ENCODE assay signal across 21 cellular contexts in the genomic region with DNA sequence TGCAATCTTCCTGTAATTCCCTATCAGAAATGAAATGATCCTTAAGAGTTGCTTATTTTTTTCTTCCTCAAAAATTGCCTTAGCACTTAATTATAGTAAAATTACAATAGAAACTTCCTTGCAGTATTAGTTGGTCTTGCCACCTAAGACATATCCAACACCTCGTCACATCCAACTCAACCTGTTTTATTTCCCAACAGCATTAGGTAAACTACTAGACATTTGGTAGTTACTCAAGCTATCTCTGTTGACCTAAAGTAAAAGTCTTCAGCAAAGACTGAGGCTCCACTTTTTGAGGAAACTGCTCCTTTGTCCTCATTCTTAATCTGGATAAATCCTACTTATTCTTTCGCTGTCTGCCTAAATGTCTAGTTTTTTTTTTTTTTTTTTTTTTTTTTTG.
"Had no signal": no experiment of that assay in that cellular context is flagged by ENCODE, and none has a peak within 500 bp of the region (broad histone marks: within the 10 kb centered on the region; RNA-seq: fewer than 3 reads in every experiment).

No MANE protein-coding gene starts in this region.

- H3K36me3 ChIP-seq: transverse colon had no signal

- H3K4me3 ChIP-seq: spleen, transverse colon had no signal

- H3K27ac ChIP-seq: spleen, transverse colon had no signal

- H3K9me3 ChIP-seq: transverse colon had no signal

- H3K27me3 ChIP-seq: spleen, transverse colon had no signal

- DNase-seq: activated CD4-positive, alpha-beta T cell treated with anti-CD3 and anti-CD28 coated beads for 48 hours; activated CD8-positive, alpha-beta memory T cell treated with anti-CD3 and anti-CD28 coated beads, Interleukin-2, amount 50 U/mL, for 48 hours; activated CD8-positive, alpha-beta T cell treated with anti-CD3 and anti-CD28 coated beads, Interleukin-2, amount 10 ng/mL, durations not matched to agents 7 days and 5 days; activated naive CD4-positive, alpha-beta T cell; cortex of kidney; effector memory CD4-positive, alpha-beta T cell; glutamatergic neuron; immature natural killer cell; left colon; right cardiac atrium; spleen; stimulated activated CD4-positive, alpha-beta T cell treated with anti-CD3 and anti-CD28 coated beads, Interleukin-1b, Interleukin-23, amount 100 ng/mL, for 48 hours; stimulated activated naive B cell treated with anti-CD40 and anti-IgM and Interleukin-4, amounts not matched to agents 10 μg/mL and 1 μg/mL and 100 μg/mL, for 72 hours; substantia nigra; transverse colon had no signal

- H3K27me3 Mint-ChIP-seq: central memory CD8-positive, alpha-beta T cell; memory B cell; stimulated activated naive B cell treated with anti-CD40 and anti-IgM and Interleukin-4, amounts not matched to agents 10 μg/mL and 1 μg/mL and 100 μg/mL, for 72 hours had no signal

- ATAC-seq: activated CD8-positive, alpha-beta T cell treated with anti-CD3 and anti-CD28 coated beads, Interleukin-2, amount 10 ng/mL, durations not matched to agents 7 days and 5 days; left colon; stimulated activated naive B cell treated with anti-CD40 and anti-IgM and Interleukin-4, amounts not matched to agents 10 μg/mL and 1 μg/mL and 100 μg/mL, for 72 hours; WTC11 had no signal

- H3K4me3 Mint-ChIP-seq: activated CD8-positive, alpha-beta T cell treated with anti-CD3 and anti-CD28 coated beads, Interleukin-2, amount 10 ng/mL, durations not matched to agents 7 days and 5 days; activated T-helper 1 cell treated with anti-CD3 and anti-CD28 coated beads, Interleukin-12 subunit alpha, Interleukin-12 subunit beta, Interleukin-2, Interleukin-4 antibody, amounts not matched to agents 30 ng/mL and 10 ng/mL and 1 ng/mL, durations not matched to agents 14 hours and 24 hours and 36 hours; memory B cell; neural crest cell; stimulated activated naive B cell treated with anti-CD40 and anti-IgM and Interleukin-4, amounts not matched to agents 10 μg/mL and 1 μg/mL and 100 μg/mL, for 72 hours; T-helper 1 cell treated with Interleukin-12 subunit alpha and Interleukin-12 subunit beta and Interleukin-4 antibody, amounts not matched to agents 30 μg/mL and 1 μg/mL, for 36 hours; WTC11 had no signal

- H3K9me3 Mint-ChIP-seq: central memory CD8-positive, alpha-beta T cell; immature natural killer cell; T-helper 1 cell treated with Interleukin-12 subunit alpha and Interleukin-12 subunit beta and Interleukin-4 antibody, amounts not matched to agents 30 μg/mL and 1 μg/mL, for 36 hours had no signal

- H3K27ac Mint-ChIP-seq: activated CD8-positive, alpha-beta T cell treated with anti-CD3 and anti-CD28 coated beads, Interleukin-2, amount 10 ng/mL, durations not matched to agents 7 days and 5 days; activated T-helper 1 cell treated with anti-CD3 and anti-CD28 coated beads, Interleukin-12 subunit alpha, Interleukin-12 subunit beta, Interleukin-2, Interleukin-4 antibody, amounts not matched to agents 30 ng/mL and 10 ng/mL and 1 ng/mL, durations not matched to agents 14 hours and 24 hours and 36 hours; memory B cell; stimulated activated naive B cell treated with anti-CD40 and anti-IgM and Interleukin-4, amounts not matched to agents 10 μg/mL and 1 μg/mL and 100 μg/mL, for 72 hours; T-helper 1 cell treated with Interleukin-12 subunit alpha and Interleukin-12 subunit beta and Interleukin-4 antibody, amounts not matched to agents 30 μg/mL and 1 μg/mL, for 36 hours had no signal
